Comparison of ENCODE assay signal across 1 cellular context in the genomic region with DNA sequence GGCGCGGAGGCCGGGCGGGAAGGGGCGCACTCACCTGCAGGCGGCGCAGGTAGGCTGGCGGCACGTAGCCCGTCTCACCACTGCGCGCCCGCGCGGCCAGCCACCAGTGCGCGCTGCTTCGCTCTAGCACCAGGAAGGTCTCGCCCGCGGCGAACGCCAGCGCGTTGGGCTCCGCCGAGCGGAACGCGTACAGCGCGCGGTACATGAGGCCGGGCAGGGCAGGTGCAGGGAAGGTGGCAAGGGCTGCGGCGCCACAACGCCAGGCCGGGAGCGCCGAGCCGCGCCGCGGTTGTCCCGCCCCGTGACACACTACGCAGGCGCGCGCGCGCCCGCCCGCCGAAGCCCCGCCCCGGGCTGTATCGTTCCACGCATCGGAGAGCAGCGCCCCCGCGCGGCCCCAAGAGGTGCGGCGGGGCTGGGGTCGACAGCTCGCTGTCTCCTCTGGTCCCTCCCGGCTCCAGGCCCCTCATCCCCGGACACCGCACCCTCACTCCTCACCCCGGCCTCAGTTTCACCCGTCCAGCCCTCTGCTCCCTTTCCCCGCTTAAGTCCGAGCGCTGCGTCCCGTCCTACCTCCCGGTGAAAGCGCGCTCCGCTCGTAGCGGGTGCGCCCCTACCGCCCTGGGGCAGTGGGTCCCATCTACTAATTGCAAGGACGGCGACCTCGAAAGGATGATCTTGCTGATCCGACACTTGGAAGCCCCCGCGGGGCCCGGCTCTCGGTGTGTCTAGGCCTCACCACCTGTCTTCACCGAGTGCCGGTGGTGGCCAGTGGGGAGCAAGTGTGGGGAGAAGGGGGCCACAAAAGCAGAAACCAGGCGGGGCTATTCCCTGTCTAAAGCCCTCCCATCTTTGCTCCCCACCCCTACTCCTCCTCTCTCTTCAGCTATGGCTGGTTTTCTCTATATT.
A peak's percentile ranks its signal among the peaks of the same experiment; 100 is the strongest.
TF ChIP-seq lines count a peak whose summit lies in the region.

Gene NCKIPSD, minus strand, starts transcription at position 313 of the 909 bp plus-strand sequence. Its CDS starts 108 bp downstream, at position 205.

TF ChIP-seq in HepG2, 621 proteins besides CTCF, POLR2A, EP300 and RAD21 (continued from another document and continues in another):
- TF ChIP-seq MLXIP (CRISPR knock-in tag; IDR thresholded peaks at IDR 0.05; ENCODE audit: borderline replicate concordance): no peak
- no peak for TF ChIP-seq ZNF24 (IDR thresholded peaks at IDR 0.05)
- TF ChIP-seq JUN (CRISPR knock-in tag; IDR thresholded peaks at IDR 0.05): peak; percentile 56; the same call in 1 of the 2 replicates
- TF ChIP-seq CBX2 (IDR thresholded peaks at IDR 0.05; ENCODE audit: low read depth, low read length): no peak
- TF ChIP-seq CBX2 (CRISPR knock-in tag; IDR thresholded peaks at IDR 0.05; ENCODE audit: low read depth): no peak
- peak; percentile 94 for TF ChIP-seq KDM5B (CRISPR knock-in tag; IDR thresholded peaks at IDR 0.05; ENCODE audit: borderline replicate concordance)
- TF ChIP-seq KMT2A (CRISPR knock-in tag; IDR thresholded peaks at IDR 0.05): peak; percentile 87
- TF ChIP-seq STAT5B (CRISPR knock-in tag; IDR thresholded peaks at IDR 0.05): no peak
- no peak; the same call in 1 of the 2 replicates for TF ChIP-seq GFI1 (CRISPR knock-in tag; IDR thresholded peaks at IDR 0.05; ENCODE audit: borderline replicate concordance)
- TF ChIP-seq CREB1 (IDR thresholded peaks at IDR 0.05): no peak; the same call in 1 of the 2 replicates
- no peak for TF ChIP-seq CREB1 (CRISPR knock-in tag; IDR thresholded peaks at IDR 0.05)
- TF ChIP-seq SSRP1 (CRISPR knock-in tag; IDR thresholded peaks at IDR 0.05): no peak
- peak; percentile 73 for TF ChIP-seq ZZZ3 (CRISPR knock-in tag; IDR thresholded peaks at IDR 0.05; ENCODE audit: borderline replicate concordance)
- TF ChIP-seq DNMT3B (CRISPR knock-in tag; conservative IDR thresholded peaks at IDR 0.05): no peak
- TF ChIP-seq ZNF335 (CRISPR knock-in tag; IDR thresholded peaks at IDR 0.05): no peak
- no peak for TF ChIP-seq SMARCE1 (IDR thresholded peaks at IDR 0.05; ENCODE audit: borderline replicate concordance)
- TF ChIP-seq ZNF550 (CRISPR knock-in tag; IDR thresholded peaks at IDR 0.05; ENCODE audit: borderline replicate concordance): peak; percentile 95; the same call in 1 of the 2 replicates
- TF ChIP-seq, protein P1, sequence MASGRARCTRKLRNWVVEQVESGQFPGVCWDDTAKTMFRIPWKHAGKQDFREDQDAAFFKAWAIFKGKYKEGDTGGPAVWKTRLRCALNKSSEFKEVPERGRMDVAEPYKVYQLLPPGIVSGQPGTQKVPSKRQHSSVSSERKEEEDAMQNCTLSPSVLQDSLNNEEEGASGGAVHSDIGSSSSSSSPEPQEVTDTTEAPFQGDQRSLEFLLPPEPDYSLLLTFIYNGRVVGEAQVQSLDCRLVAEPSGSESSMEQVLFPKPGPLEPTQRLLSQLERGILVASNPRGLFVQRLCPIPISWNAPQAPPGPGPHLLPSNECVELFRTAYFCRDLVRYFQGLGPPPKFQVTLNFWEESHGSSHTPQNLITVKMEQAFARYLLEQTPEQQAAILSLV (CRISPR knock-in tag; IDR thresholded peaks at IDR 0.05; ENCODE audit: borderline replicate concordance): peak; percentile 95
- peak; percentile 92 for TF ChIP-seq ZSCAN31 (CRISPR knock-in tag; IDR thresholded peaks at IDR 0.05; ENCODE audit: low read depth)
- no peak; the same call in 1 of the 2 replicates for TF ChIP-seq ZNF205 (CRISPR knock-in tag; IDR thresholded peaks at IDR 0.05)
- TF ChIP-seq TEAD2 (CRISPR knock-in tag; IDR thresholded peaks at IDR 0.05): no peak
- no peak for TF ChIP-seq ZBTB42 (CRISPR knock-in tag; IDR thresholded peaks at IDR 0.05)
- TF ChIP-seq, protein P2, sequence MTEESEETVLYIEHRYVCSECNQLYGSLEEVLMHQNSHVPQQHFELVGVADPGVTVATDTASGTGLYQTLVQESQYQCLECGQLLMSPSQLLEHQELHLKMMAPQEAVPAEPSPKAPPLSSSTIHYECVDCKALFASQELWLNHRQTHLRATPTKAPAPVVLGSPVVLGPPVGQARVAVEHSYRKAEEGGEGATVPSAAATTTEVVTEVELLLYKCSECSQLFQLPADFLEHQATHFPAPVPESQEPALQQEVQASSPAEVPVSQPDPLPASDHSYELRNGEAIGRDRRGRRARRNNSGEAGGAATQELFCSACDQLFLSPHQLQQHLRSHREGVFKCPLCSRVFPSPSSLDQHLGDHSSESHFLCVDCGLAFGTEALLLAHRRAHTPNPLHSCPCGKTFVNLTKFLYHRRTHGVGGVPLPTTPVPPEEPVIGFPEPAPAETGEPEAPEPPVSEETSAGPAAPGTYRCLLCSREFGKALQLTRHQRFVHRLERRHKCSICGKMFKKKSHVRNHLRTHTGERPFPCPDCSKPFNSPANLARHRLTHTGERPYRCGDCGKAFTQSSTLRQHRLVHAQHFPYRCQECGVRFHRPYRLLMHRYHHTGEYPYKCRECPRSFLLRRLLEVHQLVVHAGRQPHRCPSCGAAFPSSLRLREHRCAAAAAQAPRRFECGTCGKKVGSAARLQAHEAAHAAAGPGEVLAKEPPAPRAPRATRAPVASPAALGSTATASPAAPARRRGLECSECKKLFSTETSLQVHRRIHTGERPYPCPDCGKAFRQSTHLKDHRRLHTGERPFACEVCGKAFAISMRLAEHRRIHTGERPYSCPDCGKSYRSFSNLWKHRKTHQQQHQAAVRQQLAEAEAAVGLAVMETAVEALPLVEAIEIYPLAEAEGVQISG (CRISPR knock-in tag; IDR thresholded peaks at IDR 0.05): peak; percentile 87
- TF ChIP-seq HES4 (CRISPR knock-in tag; IDR thresholded peaks at IDR 0.05; ENCODE audit: borderline replicate concordance): peak; percentile 94
- no peak for TF ChIP-seq REL (CRISPR knock-in tag; conservative IDR thresholded peaks at IDR 0.05)
- no peak for TF ChIP-seq PBX2 (CRISPR knock-in tag; IDR thresholded peaks at IDR 0.05)
- peak; percentile 91 for TF ChIP-seq TMF1 (CRISPR knock-in tag; IDR thresholded peaks at IDR 0.05; ENCODE audit: low read depth)
- no peak for TF ChIP-seq ZSCAN22 (CRISPR knock-in tag; IDR thresholded peaks at IDR 0.05)
- peak; percentile 63; the same call in 1 of the 2 replicates for TF ChIP-seq ZNF513 (CRISPR knock-in tag; conservative IDR thresholded peaks at IDR 0.05)
- TF ChIP-seq ZNF580 (CRISPR knock-in tag; IDR thresholded peaks at IDR 0.05; ENCODE audit: borderline replicate concordance, low read depth): no peak
- peak; percentile 59; the same call in 1 of the 2 replicates for TF ChIP-seq ZNF766 (CRISPR knock-in tag; IDR thresholded peaks at IDR 0.05; ENCODE audit: borderline replicate concordance)
- 0 out of 2 replicates have a peak, but pooled peaks have one; percentile 28 for TF ChIP-seq MIXL1 (CRISPR knock-in tag; IDR thresholded peaks at IDR 0.05)
- peak; percentile 44; the same call in 1 of the 2 replicates for TF ChIP-seq ZNF552 (CRISPR knock-in tag; IDR thresholded peaks at IDR 0.05; ENCODE audit: borderline replicate concordance)
- peak; percentile 88; the same call in 1 of the 2 replicates for TF ChIP-seq GLI4 (CRISPR knock-in tag; IDR thresholded peaks at IDR 0.05; ENCODE audit: borderline replicate concordance)
- TF ChIP-seq, protein P3, sequence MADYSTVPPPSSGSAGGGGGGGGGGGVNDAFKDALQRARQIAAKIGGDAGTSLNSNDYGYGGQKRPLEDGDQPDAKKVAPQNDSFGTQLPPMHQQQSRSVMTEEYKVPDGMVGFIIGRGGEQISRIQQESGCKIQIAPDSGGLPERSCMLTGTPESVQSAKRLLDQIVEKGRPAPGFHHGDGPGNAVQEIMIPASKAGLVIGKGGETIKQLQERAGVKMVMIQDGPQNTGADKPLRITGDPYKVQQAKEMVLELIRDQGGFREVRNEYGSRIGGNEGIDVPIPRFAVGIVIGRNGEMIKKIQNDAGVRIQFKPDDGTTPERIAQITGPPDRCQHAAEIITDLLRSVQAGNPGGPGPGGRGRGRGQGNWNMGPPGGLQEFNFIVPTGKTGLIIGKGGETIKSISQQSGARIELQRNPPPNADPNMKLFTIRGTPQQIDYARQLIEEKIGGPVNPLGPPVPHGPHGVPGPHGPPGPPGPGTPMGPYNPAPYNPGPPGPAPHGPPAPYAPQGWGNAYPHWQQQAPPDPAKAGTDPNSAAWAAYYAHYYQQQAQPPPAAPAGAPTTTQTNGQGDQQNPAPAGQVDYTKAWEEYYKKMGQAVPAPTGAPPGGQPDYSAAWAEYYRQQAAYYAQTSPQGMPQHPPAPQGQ (CRISPR knock-in tag; IDR thresholded peaks at IDR 0.05; ENCODE audit: borderline replicate concordance): peak; percentile 93; the same call in 1 of the 2 replicates
- TF ChIP-seq ZNF761 (CRISPR knock-in tag; conservative IDR thresholded peaks at IDR 0.05): no peak; the same call in 1 of the 2 replicates
- TF ChIP-seq, protein P4, sequence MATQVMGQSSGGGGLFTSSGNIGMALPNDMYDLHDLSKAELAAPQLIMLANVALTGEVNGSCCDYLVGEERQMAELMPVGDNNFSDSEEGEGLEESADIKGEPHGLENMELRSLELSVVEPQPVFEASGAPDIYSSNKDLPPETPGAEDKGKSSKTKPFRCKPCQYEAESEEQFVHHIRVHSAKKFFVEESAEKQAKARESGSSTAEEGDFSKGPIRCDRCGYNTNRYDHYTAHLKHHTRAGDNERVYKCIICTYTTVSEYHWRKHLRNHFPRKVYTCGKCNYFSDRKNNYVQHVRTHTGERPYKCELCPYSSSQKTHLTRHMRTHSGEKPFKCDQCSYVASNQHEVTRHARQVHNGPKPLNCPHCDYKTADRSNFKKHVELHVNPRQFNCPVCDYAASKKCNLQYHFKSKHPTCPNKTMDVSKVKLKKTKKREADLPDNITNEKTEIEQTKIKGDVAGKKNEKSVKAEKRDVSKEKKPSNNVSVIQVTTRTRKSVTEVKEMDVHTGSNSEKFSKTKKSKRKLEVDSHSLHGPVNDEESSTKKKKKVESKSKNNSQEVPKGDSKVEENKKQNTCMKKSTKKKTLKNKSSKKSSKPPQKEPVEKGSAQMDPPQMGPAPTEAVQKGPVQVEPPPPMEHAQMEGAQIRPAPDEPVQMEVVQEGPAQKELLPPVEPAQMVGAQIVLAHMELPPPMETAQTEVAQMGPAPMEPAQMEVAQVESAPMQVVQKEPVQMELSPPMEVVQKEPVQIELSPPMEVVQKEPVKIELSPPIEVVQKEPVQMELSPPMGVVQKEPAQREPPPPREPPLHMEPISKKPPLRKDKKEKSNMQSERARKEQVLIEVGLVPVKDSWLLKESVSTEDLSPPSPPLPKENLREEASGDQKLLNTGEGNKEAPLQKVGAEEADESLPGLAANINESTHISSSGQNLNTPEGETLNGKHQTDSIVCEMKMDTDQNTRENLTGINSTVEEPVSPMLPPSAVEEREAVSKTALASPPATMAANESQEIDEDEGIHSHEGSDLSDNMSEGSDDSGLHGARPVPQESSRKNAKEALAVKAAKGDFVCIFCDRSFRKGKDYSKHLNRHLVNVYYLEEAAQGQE (IDR thresholded peaks at IDR 0.05; ENCODE audit: borderline replicate concordance in 1 of 2, low read depth in 1 of 2, low read length in 2 of 2): no peak
- TF ChIP-seq NR1H2 (CRISPR knock-in tag; IDR thresholded peaks at IDR 0.05; ENCODE audit: borderline replicate concordance, low read depth): peak; percentile 77; the same call in 1 of the 2 replicates
- no peak for TF ChIP-seq TCF7L2 (IDR thresholded peaks at IDR 0.05; ENCODE audit: low read depth, low read length)
